13 cellular contexts compared by ENCODE assay signal in genomic region chr21:26117324-26117971, GRCh38. TPM values are rescaled to one million over a fixed set of nuclear protein-coding genes. Genes with fewer than 3 reads are reported as not detected.
DNase-seq lines count a peak whose midpoint lies in the region; ATAC-seq, FAIRE-seq and TF ChIP-seq lines count a peak whose summit lies in the region.
"Had no signal": no experiment of that assay in that cellular context is flagged by ENCODE, and none has a peak within 500 bp of the region (broad histone marks: within the 10 kb centered on the region; RNA-seq: fewer than 3 reads in every experiment).

No MANE protein-coding gene starts in this region.

- no peaks in the 10 kb centered on the region for H3K27me3 Mint-ChIP-seq in brain
- H3K27me3 Mint-ChIP-seq: central memory CD8-positive, alpha-beta T cell had no signal

- no peak for DNase-seq in smooth muscle cell (lab: John Stamatoyannopoulos, UW; ENCODE audit: unreplicated experiment)
- no peak for DNase-seq in activated CD4-positive, alpha-beta T cell treated with anti-CD3 and anti-CD28 coated beads for 1 hour
- no peak for DNase-seq in kidney
- no peak for DNase-seq in activated CD4-positive, CD25-positive, alpha-beta regulatory T cell (lab: John Stamatoyannopoulos, UW)
- DNase-seq: activated gamma-delta T cell treated with Interleukin-2 at 50 U/mL for 16 hours, COR-L47, NCI-H2107, upper lobe of right lung had no signal

- peaks cover 95% of the 10 kb centered on the region for H4K20me1 ChIP-seq in smooth muscle cell (ENCODE audit: low read depth)

- intact Hi-C loops in kidney (cut with DNase I) = no loop called here

- H3K4me1 Mint-ChIP-seq in brain = peaks cover 93% of the 10 kb centered on the region
- H3K4me1 Mint-ChIP-seq: central memory CD8-positive, alpha-beta T cell had no signal

- H3K9ac ChIP-seq in smooth muscle cell (ENCODE audit: low read depth) (no peak overlapping the region), kidney (ENCODE audit: low read length in 2 of 2) (no peak overlapping the region)

- H3K4me3 Mint-ChIP-seq in brain = no peak overlapping the region
- H3K4me3 Mint-ChIP-seq: central memory CD8-positive, alpha-beta T cell had no signal

- H3K4me3 ChIP-seq in smooth muscle cell (no peak overlapping the region), kidney (ENCODE audit: low read length in 2 of 2) (no peak overlapping the region)
- H3K4me3 ChIP-seq: lung, upper lobe of right lung had no signal

- H3K27ac Mint-ChIP-seq in brain = peak overlapping the region in 4 of 5 experiments; percentile 31 to 66 (median 60)

- no peak overlapping the region for H2AFZ ChIP-seq in smooth muscle cell (ENCODE audit: low read depth)

- ATAC-seq in GM21381 (IDR thresholded peaks at IDR 0.05; ENCODE audit: unreplicated experiment) = peak; percentile 57
- ATAC-seq in HG03457 (IDR thresholded peaks at IDR 0.05; ENCODE audit: unreplicated experiment) = peak; percentile 43
- ATAC-seq: upper lobe of right lung had no signal

- no peaks in the 10 kb centered on the region for H3K36me3 ChIP-seq in smooth muscle cell (ENCODE audit: low read depth)
- H3K36me3 ChIP-seq in kidney (ENCODE audit: control insufficient read depth in 1 of 2, insufficient read depth in 2 of 2, low read length in 2 of 2) = no peaks in the 10 kb centered on the region
- H3K36me3 ChIP-seq: upper lobe of right lung had no signal

- H3K4me2 ChIP-seq in smooth muscle cell = no peak overlapping the region

- H3K9me3 Mint-ChIP-seq in brain = peaks cover 0 to 4% (median 0%) of the 10 kb centered on the region in 5 experiments
- H3K9me3 Mint-ChIP-seq: central memory CD8-positive, alpha-beta T cell had no signal

- H3K79me2 ChIP-seq in smooth muscle cell (ENCODE audit: low read depth) = peaks cover 88% of the 10 kb centered on the region

- TF ChIP-seq CTCF in brain (conservative IDR thresholded peaks at IDR 0.05) = no peak
- TF ChIP-seq CTCF in smooth muscle cell (IDR thresholded peaks at IDR 0.05; ENCODE audit: borderline replicate concordance, insufficient read depth, poor library complexity, severe bottlenecking) = no peak
- no peak for TF ChIP-seq CTCF in kidney (IDR thresholded peaks at IDR 0.05; ENCODE audit: borderline replicate concordance, extremely low read depth, insufficient read depth)

- FAIRE-seq in kidney (lab: Jason Lieb, UNC) = no peak

- peaks cover 21% of the 10 kb centered on the region for H3K36me3 Mint-ChIP-seq in brain

- H3F3A ChIP-seq in smooth muscle cell (ENCODE audit: low read depth) = peaks cover 22% of the 10 kb centered on the region

- H3K9me3 ChIP-seq in smooth muscle cell (replicated peaks; ENCODE audit: low read depth) (no peaks in the 10 kb centered on the region), kidney (ENCODE audit: control insufficient read depth in 1 of 2, low read length in 2 of 2) (no peaks in the 10 kb centered on the region)
- H3K9me3 ChIP-seq: upper lobe of right lung had no signal

- 98% methylated on average over 5 of the region's 5 CpGs for WGBS in smooth muscle cell (ENCODE audit: low lambda C conversion rate)

- H3K27ac ChIP-seq in smooth muscle cell (ENCODE audit: low read depth) (peak overlapping the region; percentile 72), kidney (ENCODE audit: low read depth in 2 of 2, low read length in 2 of 2) (no peak overlapping the region)

- no peaks in the 10 kb centered on the region for H3K27me3 ChIP-seq in smooth muscle cell (ENCODE audit: low read depth)
- H3K27me3 ChIP-seq: upper lobe of right lung had no signal

- H3K4me1 ChIP-seq in smooth muscle cell (ENCODE audit: low read depth) (peaks cover 24% of the 10 kb centered on the region), kidney (ENCODE audit: control insufficient read depth in 1 of 2, insufficient read depth in 1 of 2, low read depth in 1 of 2, low read length in 2 of 2) (peaks cover 8 to 22% of the 10 kb centered on the region in 2 donors)

RNA-seq across cellular contexts. Expression of gene APP, which starts 53.1 kb away (rescaled TPM):
- polyA plus RNA-seq in brain (ENCODE audit: insufficient read depth, low read depth, low replicate concordance) (1,114 TPM), smooth muscle cell (61.6 and 65.3 TPM in 2 replicates), kidney (ENCODE audit: insufficient read depth, low read depth, low replicate concordance) (472 TPM)
- total RNA-seq in smooth muscle cell (431 and 459 TPM in 2 replicates), kidney (1,303 TPM)
